In the genomic region with DNA sequence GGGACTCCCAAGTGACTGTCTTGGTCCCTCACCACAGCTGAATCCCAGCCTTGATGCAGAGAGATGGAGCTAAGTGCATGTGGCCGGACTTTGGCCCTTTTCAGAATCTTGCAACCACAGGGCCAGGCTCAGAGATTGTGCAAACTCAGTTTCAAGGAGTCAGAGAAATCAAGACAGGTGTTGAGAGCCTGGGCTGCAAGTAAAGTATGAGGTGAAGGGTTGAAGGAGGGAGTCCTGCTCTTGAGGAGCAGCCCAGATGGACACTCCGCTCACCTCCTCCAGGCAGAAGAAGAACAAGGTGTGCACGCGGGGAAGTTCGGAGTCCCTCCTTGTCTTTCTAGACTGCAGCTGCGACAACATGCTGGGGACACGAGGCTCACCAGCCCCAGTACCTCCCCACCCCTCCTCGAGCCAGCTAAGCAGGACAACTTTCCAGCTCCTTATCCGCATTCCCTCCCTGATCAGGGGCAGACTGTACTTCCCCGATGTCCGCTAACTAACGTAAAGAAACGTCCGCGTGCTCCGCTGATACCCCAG, we compare ENCODE assay signal across 12 cellular contexts. TPM values are rescaled to one million over a fixed set of nuclear protein-coding genes. Genes with fewer than 3 reads are reported as not detected.
A peak's percentile ranks its signal among the peaks of the same experiment; 100 is the strongest.
DNase-seq lines count a peak whose midpoint lies in the region; ATAC-seq, FAIRE-seq and TF ChIP-seq lines count a peak whose summit lies in the region.
"Had no signal": no experiment of that assay in that cellular context is flagged by ENCODE, and none has a peak within 500 bp of the region (broad histone marks: within the 10 kb centered on the region; RNA-seq: fewer than 3 reads in every experiment).

No MANE protein-coding gene starts in this region.

- TF ChIP-seq CTCF in colonic mucosa (IDR thresholded peaks at IDR 0.05) = no peak
- TF ChIP-seq CTCF in sigmoid colon (IDR thresholded peaks at IDR 0.05) = no peak
- TF ChIP-seq CTCF in D721Med (IDR thresholded peaks at IDR 0.05; ENCODE audit: insufficient read depth, missing control alignments) = no peak

- H3K36me3 ChIP-seq in H7 (replicated peaks; ENCODE audit: control insufficient read depth, insufficient read depth, low read length) (no peaks in the 10 kb centered on the region), colonic mucosa (no peaks in the 10 kb centered on the region), sigmoid colon (no peaks in the 10 kb centered on the region)
- H3K36me3 ChIP-seq: uterus had no signal

- H3K4me3 ChIP-seq in H7 (ENCODE audit: insufficient read depth, low read depth, low read length) (peak overlapping the region; percentile 53), colonic mucosa (peak overlapping the region; percentile 19), sigmoid colon (peak overlapping the region in 3 of 4 donors; percentile 28 to 44 (median 38))
- H3K4me3 ChIP-seq: body of pancreas had no signal

- WGBS in sigmoid colon, 2 donors = 13 to 26% methylated on average over 16 of the region's 16 CpGs

- intact Hi-C loops in colonic mucosa (cut with DNase I) (no loop called here), left colon (cut with DNase I, micrococcal nuclease) (loop anchor here in 1 of 2 donors (10.0 kb wide), 1 partner anchor 212 kb away; no protein-coding TSS in a partner anchor), sigmoid colon (cut with DNase I) (no loop called here)

- H3K27ac ChIP-seq in colonic mucosa (no peak overlapping the region), sigmoid colon (no peak overlapping the region)
- H3K27ac ChIP-seq: body of pancreas, uterus had no signal

- no peaks in the 10 kb centered on the region for H3K9me3 ChIP-seq in colonic mucosa
- H3K9me3 ChIP-seq in sigmoid colon = no peaks in the 10 kb centered on the region
- H3K9me3 ChIP-seq: body of pancreas, uterus had no signal

- DNase-seq in H7 = peak; percentile 51
- peak; percentile 25 for DNase-seq in colonic mucosa
- DNase-seq in left colon = no peak
- DNase-seq in sigmoid colon = no peak
- no peak for DNase-seq in DMS153 treated with DMSO at 0.1 percent for 48 hours (lab: John Stamatoyannopoulos, UW; ENCODE audit: unreplicated experiment)
- DNase-seq in stimulated activated CD4-positive, alpha-beta T cell treated with anti-CD3 and anti-CD28 coated beads, Interleukin-2, amount 100 ng/mL, for 24 hours = no peak
- no peak for DNase-seq in D721Med (ENCODE audit: insufficient read length, low spot score)

- H3K4me1 ChIP-seq in colonic mucosa = peaks cover 7% of the 10 kb centered on the region
- peaks cover 0 to 11% (median 9%) of the 10 kb centered on the region in 4 donors for H3K4me1 ChIP-seq in sigmoid colon
- H3K4me1 ChIP-seq: uterus had no signal

- no peak for FAIRE-seq in D721Med (lab: Jason Lieb, UNC)

- peak overlapping the region; percentile 38 to 44 for H3K9ac ChIP-seq in colonic mucosa (ENCODE audit: low read depth in 2 of 2, low read length in 2 of 2)

- TF ChIP-seq EP300 in sigmoid colon (IDR thresholded peaks at IDR 0.05) = no peak

- H3K27me3 ChIP-seq in H7 (ENCODE audit: control insufficient read depth, insufficient read depth, low read length) = peaks cover 32% of the 10 kb centered on the region
- H3K27me3 ChIP-seq in colonic mucosa = no peaks in the 10 kb centered on the region
- H3K27me3 ChIP-seq in sigmoid colon = peaks cover 0 to 31% (median 19%) of the 10 kb centered on the region in 3 donors
- H3K27me3 ChIP-seq: body of pancreas, uterus had no signal

- ATAC-seq in left colon (peak; percentile 77), GM21576 (IDR thresholded peaks at IDR 0.05; ENCODE audit: unreplicated experiment) (no peak)
- ATAC-seq: Panc1 had no signal

- TF ChIP-seq POLR2A in sigmoid colon (IDR thresholded peaks at IDR 0.05) = no peak

RNA-seq across cellular contexts. Expression of gene BMP4, which starts 6.4 kb away (rescaled TPM):
- 20.4 and 22.9 TPM in 2 replicates for total RNA-seq in H7 (2014; rRNA removed; shearing (Covaris generic))
- total RNA-seq in colonic mucosa = 10 to 100 TPM; 11.7 to 14.5 TPM
- total RNA-seq in left colon = 10 to 100 TPM in 1 of 2 donors, 1 to 10 TPM in 1; 6.4 to 17.3 TPM
- 10 to 100 TPM; 19.4 to 31.4 (median 28.0) TPM for total RNA-seq in sigmoid colon
- 10 to 100 TPM in 1 of 3 donors, 1 to 10 TPM in 2; 3.7 to 12.0 (median 8.9) TPM for polyA plus RNA-seq in sigmoid colon
- polyA plus RNA-seq: IgD-negative memory B cell had no signal

Comparison
In these comparisons a context has a peak if more than half of its experiments do, and no peak if none do; other contexts are left out.
1. DNase-seq: peak in H7 (single experiment) and colonic mucosa (single experiment); none in left colon (0 of 2), sigmoid colon (single experiment), DMS153 treated with DMSO at 0.1 percent for 48 hours (single experiment), stimulated activated CD4-positive, alpha-beta T cell treated with anti-CD3 and anti-CD28 coated beads, Interleukin-2, amount 100 ng/mL, for 24 hours (0 of 2) and D721Med (single experiment).
2. Peak in every context shown above with its lines, with median percentiles within 50 percentile points of each other: H3K4me3 ChIP-seq.